ENCODE assay signal across 8 cellular contexts in genomic region chr11:35237860-35238715, GRCh38.
DNase-seq lines count a peak whose midpoint lies in the region; ATAC-seq, FAIRE-seq and TF ChIP-seq lines count a peak whose summit lies in the region.

No MANE protein-coding gene starts in this region.

- no peak overlapping the region for H3K27ac ChIP-seq in A673 (ENCODE audit: low read depth, low read length, poor library complexity, severe bottlenecking)
- peak overlapping the region; percentile 92 for H3K27ac ChIP-seq in parathyroid adenoma

- no peaks in the 10 kb centered on the region for H3K4me1 ChIP-seq in A673 (ENCODE audit: insufficient read depth, low read length, poor library complexity, severe bottlenecking)
- peaks cover 33% of the 10 kb centered on the region for H3K4me1 ChIP-seq in parathyroid adenoma

- H3K27ac Mint-ChIP-seq in activated CD4-positive, alpha-beta T cell treated with anti-CD3 and anti-CD28 coated beads, Interleukin-2, amount 10 ng/mL, durations not matched to agents 7 days and 5 days, result peak overlapping the region; percentile 68

- H3K4me3 ChIP-seq in A673 (ENCODE audit: low read depth, low read length, poor library complexity, severe bottlenecking) (no peak overlapping the region), fibroblast of mammary gland (ENCODE audit: control insufficient read depth, low read depth, low read length) (no peak overlapping the region), parathyroid adenoma (ENCODE audit: low read depth, low read length) (no peak overlapping the region)

- H3K36me3 Mint-ChIP-seq in activated CD4-positive, alpha-beta T cell treated with anti-CD3 and anti-CD28 coated beads, Interleukin-2, amount 10 ng/mL, durations not matched to agents 7 days and 5 days (ENCODE audit: low read depth), result peaks cover 33% of the 10 kb centered on the region

- FAIRE-seq in GM12891 (lab: Jason Lieb, UNC), result peak; percentile 76

- H3K79me2 ChIP-seq in parathyroid adenoma, result no peaks in the 10 kb centered on the region

- CTCF ChIA-PET in A673 (lab: Charles Lee), result interaction anchor here (0.5 to 2.1 kb wide), 4 partner anchors 15 to 312 kb away, joined by 3 to 6 read pairs (median 4); no protein-coding TSS in a partner anchor
- CTCF ChIA-PET in activated CD4-positive, alpha-beta T cell treated with anti-CD3 and anti-CD28 coated beads, Interleukin-2, amount 10 ng/mL, durations not matched to agents 7 days and 5 days (lab: Charles Lee), result interaction anchor here (0.7 to 1.9 kb wide), 10 partner anchors 7 to 230 kb away, joined by 3 to 8 read pairs (median 3); no protein-coding TSS in a partner anchor

- POLR2A ChIA-PET in A673 (lab: Charles Lee; ENCODE audit: low non-redundant PET), result no interaction called here
- POLR2A ChIA-PET in activated CD4-positive, alpha-beta T cell treated with anti-CD3 and anti-CD28 coated beads, Interleukin-2, amount 10 ng/mL, durations not matched to agents 7 days and 5 days (lab: Charles Lee), result interaction anchor here (0.6 kb wide), 1 partner anchor 230 kb away, joined by 8 read pairs; no protein-coding TSS in a partner anchor

- H3K9ac ChIP-seq in parathyroid adenoma, result no peak overlapping the region

- peaks cover 32% of the 10 kb centered on the region for H3K27me3 ChIP-seq in A673 (replicated peaks; ENCODE audit: insufficient read depth, low read depth, low read length, poor library complexity)
- no peaks in the 10 kb centered on the region for H3K27me3 ChIP-seq in parathyroid adenoma (ENCODE audit: control insufficient read depth, insufficient read depth, low read length)

- no TSS peak for BruUV-seq in A673 (replicated peaks; lab: Mats Ljungman, UMichigan)

- H3K9me3 Mint-ChIP-seq in activated CD4-positive, alpha-beta T cell treated with anti-CD3 and anti-CD28 coated beads, Interleukin-2, amount 10 ng/mL, durations not matched to agents 7 days and 5 days, result peaks cover 30% of the 10 kb centered on the region

- peak; percentile 100 for TF ChIP-seq CTCF in A673 (conservative IDR thresholded peaks at IDR 0.05; ENCODE audit: low read depth, low read length)
- TF ChIP-seq CTCF in fibroblast of mammary gland (conservative IDR thresholded peaks at IDR 0.05; ENCODE audit: control insufficient read depth, insufficient read depth, low read depth, low read length), result peak; percentile 76
- peak; percentile 79 for TF ChIP-seq CTCF in parathyroid adenoma (IDR thresholded peaks at IDR 0.05)

- H3K9me3 ChIP-seq in A673 (ENCODE audit: low read depth, low read length, poor library complexity, severe bottlenecking) (no peaks in the 10 kb centered on the region), parathyroid adenoma (ENCODE audit: control insufficient read depth, low read length) (no peaks in the 10 kb centered on the region)

- intact Hi-C loops in A673 (cut with micrococcal nuclease; ENCODE audit: unreplicated experiment), result loop anchor here (1.0 to 5.0 kb wide), 3 partner anchors 154 to 312 kb away; no protein-coding TSS in a partner anchor

- ATAC-seq in HG03432 (IDR thresholded peaks at IDR 0.05; ENCODE audit: unreplicated experiment), result no peak

- TF ChIP-seq POLR2A in GM12891 (IDR thresholded peaks at IDR 0.05; ENCODE audit: low read depth, low read length), result no peak

- peaks cover 8% of the 10 kb centered on the region for H3K27me3 Mint-ChIP-seq in activated CD4-positive, alpha-beta T cell treated with anti-CD3 and anti-CD28 coated beads, Interleukin-2, amount 10 ng/mL, durations not matched to agents 7 days and 5 days

- H3K4me3 Mint-ChIP-seq in activated CD4-positive, alpha-beta T cell treated with anti-CD3 and anti-CD28 coated beads, Interleukin-2, amount 10 ng/mL, durations not matched to agents 7 days and 5 days, result no peak overlapping the region

- H2AFZ ChIP-seq in parathyroid adenoma, result peak overlapping the region; percentile 72

- peak overlapping the region; percentile 22 for H3K4me2 ChIP-seq in parathyroid adenoma (ENCODE audit: low read length)

- peaks cover 75% of the 10 kb centered on the region for H3K4me1 Mint-ChIP-seq in activated CD4-positive, alpha-beta T cell treated with anti-CD3 and anti-CD28 coated beads, Interleukin-2, amount 10 ng/mL, durations not matched to agents 7 days and 5 days

- H3K36me3 ChIP-seq in A673 (ENCODE audit: insufficient read depth, low read length, poor library complexity, severe bottlenecking) (no peaks in the 10 kb centered on the region), parathyroid adenoma (ENCODE audit: control insufficient read depth, insufficient read depth, low read length) (no peaks in the 10 kb centered on the region)

- DNase-seq in A673 (ENCODE audit: low spot score) (peak; percentile 94), GM12891 (ENCODE audit: insufficient read length, low spot score) (no peak), NCI-H2171 (lab: John Stamatoyannopoulos, UW) (peak; percentile 66), fibroblast of mammary gland (ENCODE audit: low read depth) (peak; percentile 64), cortex of kidney (lab: John Stamatoyannopoulos, UW) (no peak)
- DNase-seq in activated CD4-positive, alpha-beta T cell treated with anti-CD3 and anti-CD28 coated beads, Interleukin-2, amount 10 ng/mL, durations not matched to agents 7 days and 5 days, result peak; percentile 76

TF ChIP-seq in GM12891, 5 proteins besides CTCF, POLR2A, EP300 and RAD21:
- TF ChIP-seq SPI1 (IDR thresholded peaks at IDR 0.05; ENCODE audit: low read depth, low read length) (peak; percentile 26; the same call in 1 of the 2 replicates), TAF1 (IDR thresholded peaks at IDR 0.05; ENCODE audit: low read depth, low read length) (no peak)

Comparison
In these comparisons a context has a peak if more than half of its experiments do, and no peak if none do; other contexts are left out.
1. DNase-seq: peak in A673 (single experiment), NCI-H2171 (single experiment), activated CD4-positive, alpha-beta T cell treated with anti-CD3 and anti-CD28 coated beads, Interleukin-2, amount 10 ng/mL, durations not matched to agents 7 days and 5 days (single experiment) and fibroblast of mammary gland (single experiment); none in GM12891 (single experiment) and cortex of kidney (single experiment).
2. Peak in every context shown above with its lines, with median percentiles within 50 percentile points of each other: CTCF ChIP-seq.